ENCODE assay signal across 15 cellular contexts in the genomic region with DNA sequence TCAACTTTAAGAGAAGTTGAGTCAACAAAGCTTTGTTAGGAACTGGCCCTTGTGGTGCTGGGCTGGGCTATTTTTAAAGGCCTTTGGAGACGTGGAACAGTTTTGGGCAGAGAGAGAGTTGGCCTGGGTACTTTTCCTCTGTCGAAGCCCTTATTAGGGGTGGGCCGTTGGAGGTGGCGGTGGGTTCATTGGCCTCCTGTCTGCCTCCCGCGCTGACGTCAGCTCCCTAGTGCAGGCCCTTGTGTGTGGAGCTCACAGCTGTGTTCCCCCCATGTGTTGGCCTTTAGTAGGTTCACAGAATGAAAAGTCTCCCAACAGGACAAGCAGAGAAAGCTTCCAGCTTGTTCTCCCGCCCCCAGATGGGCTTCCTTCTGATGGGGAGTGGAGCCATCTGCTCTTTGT. TPM values are rescaled to one million over a fixed set of nuclear protein-coding genes. Genes with fewer than 3 reads are reported as not detected.
DNase-seq lines count a peak whose midpoint lies in the region; ATAC-seq and TF ChIP-seq lines count a peak whose summit lies in the region.
"Had no signal": no experiment of that assay in that cellular context is flagged by ENCODE, and none has a peak within 500 bp of the region (broad histone marks: within the 10 kb centered on the region; RNA-seq: fewer than 3 reads in every experiment).

No MANE protein-coding gene starts in this region.

- H3K36me3 Mint-ChIP-seq in WTC11: no peaks in the 10 kb centered on the region
- H3K36me3 Mint-ChIP-seq in activated T-helper 1 cell treated with anti-CD3 and anti-CD28 coated beads, Interleukin-12 subunit alpha, Interleukin-12 subunit beta, Interleukin-2, Interleukin-4 antibody, amounts not matched to agents 30 ng/mL and 10 ng/mL and 1 ng/mL, durations not matched to agents 14 hours and 24 hours and 36 hours (ENCODE audit: low read depth): no peaks in the 10 kb centered on the region

- peaks cover 9% of the 10 kb centered on the region for H3K27me3 Mint-ChIP-seq in WTC11 (ENCODE audit: low read depth)
- H3K27me3 Mint-ChIP-seq in activated T-helper 1 cell treated with anti-CD3 and anti-CD28 coated beads, Interleukin-12 subunit alpha, Interleukin-12 subunit beta, Interleukin-2, Interleukin-4 antibody, amounts not matched to agents 30 ng/mL and 10 ng/mL and 1 ng/mL, durations not matched to agents 14 hours and 24 hours and 36 hours (ENCODE audit: insufficient read depth): peaks cover 28% of the 10 kb centered on the region

- intact Hi-C loops in right lobe of liver (cut with DNase I) (no loop called here), stomach (cut with DNase I; ENCODE audit: low total_unique reads) (no loop called here), upper lobe of right lung (cut with DNase I) (no loop called here)
- intact Hi-C loops in activated T-helper 1 cell treated with anti-CD3 and anti-CD28 coated beads, Interleukin-12 subunit alpha, Interleukin-12 subunit beta, Interleukin-2, Interleukin-4 antibody, amounts not matched to agents 30 ng/mL and 10 ng/mL and 1 ng/mL, durations not matched to agents 14 hours and 24 hours and 36 hours (cut with micrococcal nuclease): no loop called here

- no peak for TF ChIP-seq POLR2A in right lobe of liver (IDR thresholded peaks at IDR 0.05)
- no peak for TF ChIP-seq POLR2A in stomach (IDR thresholded peaks at IDR 0.05)

- peaks cover 18% of the 10 kb centered on the region for H3K4me1 Mint-ChIP-seq in WTC11
- H3K4me1 Mint-ChIP-seq in activated T-helper 1 cell treated with anti-CD3 and anti-CD28 coated beads, Interleukin-12 subunit alpha, Interleukin-12 subunit beta, Interleukin-2, Interleukin-4 antibody, amounts not matched to agents 30 ng/mL and 10 ng/mL and 1 ng/mL, durations not matched to agents 14 hours and 24 hours and 36 hours (ENCODE audit: low read depth): no peaks in the 10 kb centered on the region

- TF ChIP-seq CTCF in WTC11 (IDR thresholded peaks at IDR 0.05) (no peak), right lobe of liver (IDR thresholded peaks at IDR 0.05) (no peak), stomach (IDR thresholded peaks at IDR 0.05) (no peak), upper lobe of right lung (IDR thresholded peaks at IDR 0.05) (no peak)

- no peak for TF ChIP-seq EP300 in stomach (IDR thresholded peaks at IDR 0.05)

- H3K4me1 ChIP-seq in right lobe of liver (no peaks in the 10 kb centered on the region), stomach (peaks cover 20 to 51% (median 29%) of the 10 kb centered on the region in 4 donors), upper lobe of right lung (peaks cover 7% of the 10 kb centered on the region)

- 0 out of 2 replicates have a peak overlapping the region, but pooled peaks have one; percentile 44 for H3K27ac Mint-ChIP-seq in WTC11
- no peak overlapping the region for H3K27ac Mint-ChIP-seq in activated T-helper 1 cell treated with anti-CD3 and anti-CD28 coated beads, Interleukin-12 subunit alpha, Interleukin-12 subunit beta, Interleukin-2, Interleukin-4 antibody, amounts not matched to agents 30 ng/mL and 10 ng/mL and 1 ng/mL, durations not matched to agents 14 hours and 24 hours and 36 hours

- CTCF ChIA-PET in WTC11 (lab: Charles Lee): interaction anchor here (2.8 kb wide), 1 partner anchor 61 kb away, joined by 14 read pairs; no protein-coding TSS in a partner anchor

- WGBS in right lobe of liver (ENCODE audit: insufficient coverage, low coverage, low lambda C conversion rate, missing lambda C conversion rate): 58% methylated on average over 2 of the region's 8 CpGs
- WGBS in stomach, 5 donors: 47 to 72% (median 62%) methylated on average over 8 of the region's 8 CpGs

- H3K27me3 ChIP-seq in right lobe of liver: no peaks in the 10 kb centered on the region
- peaks cover 0 to 31% (median 13%) of the 10 kb centered on the region in 3 donors for H3K27me3 ChIP-seq in stomach
- H3K27me3 ChIP-seq in upper lobe of right lung: no peaks in the 10 kb centered on the region

- H3K4me3 Mint-ChIP-seq in WTC11: peak overlapping the region; percentile 24; the same call in 1 of the 2 replicates
- H3K4me3 Mint-ChIP-seq in activated T-helper 1 cell treated with anti-CD3 and anti-CD28 coated beads, Interleukin-12 subunit alpha, Interleukin-12 subunit beta, Interleukin-2, Interleukin-4 antibody, amounts not matched to agents 30 ng/mL and 10 ng/mL and 1 ng/mL, durations not matched to agents 14 hours and 24 hours and 36 hours: no peak overlapping the region

- ATAC-seq in WTC11 (no peak), right lobe of liver (peak in 3 of 4 donors; percentile 1 to 23 (median 16)), upper lobe of right lung (no peak)

- H3K27ac ChIP-seq in right lobe of liver: no peak overlapping the region
- peak overlapping the region in 4 of 5 donors; percentile 56 to 91 (median 83) for H3K27ac ChIP-seq in stomach
- H3K27ac ChIP-seq in upper lobe of right lung: no peak overlapping the region
- H3K27ac ChIP-seq: 22Rv1, KMS-11 had no signal

- H3K9me3 ChIP-seq in right lobe of liver: no peaks in the 10 kb centered on the region
- no peaks in the 10 kb centered on the region for H3K9me3 ChIP-seq in stomach
- no peaks in the 10 kb centered on the region for H3K9me3 ChIP-seq in upper lobe of right lung

- POLR2A ChIA-PET in WTC11 (lab: Charles Lee): interaction anchor here (1.2 kb wide), 1 partner anchor 45 kb away, joined by 3 read pairs; no protein-coding TSS in a partner anchor

- H3K9me3 Mint-ChIP-seq in WTC11: no peaks in the 10 kb centered on the region
- H3K9me3 Mint-ChIP-seq in activated T-helper 1 cell treated with anti-CD3 and anti-CD28 coated beads, Interleukin-12 subunit alpha, Interleukin-12 subunit beta, Interleukin-2, Interleukin-4 antibody, amounts not matched to agents 30 ng/mL and 10 ng/mL and 1 ng/mL, durations not matched to agents 14 hours and 24 hours and 36 hours: no peaks in the 10 kb centered on the region

- no peaks in the 10 kb centered on the region for H3K36me3 ChIP-seq in right lobe of liver
- no peaks in the 10 kb centered on the region for H3K36me3 ChIP-seq in stomach
- H3K36me3 ChIP-seq in upper lobe of right lung: no peaks in the 10 kb centered on the region

- DNase-seq in DMS 273 (lab: John Stamatoyannopoulos, UW; ENCODE audit: unreplicated experiment): peak; percentile 57
- no peak for DNase-seq in DMS 273 treated with DMSO at 0.1 percent for 48 hours (lab: John Stamatoyannopoulos, UW)
- no peak for DNase-seq in WTC11 (ENCODE audit: low spot score)
- DNase-seq in right lobe of liver: no peak
- DNase-seq in stomach: no peak
- no peak for DNase-seq in activated T-helper 1 cell treated with anti-CD3 and anti-CD28 coated beads, Interleukin-12 subunit alpha, Interleukin-12 subunit beta, Interleukin-2, Interleukin-4 antibody, amounts not matched to agents 30 ng/mL and 10 ng/mL and 1 ng/mL, durations not matched to agents 14 hours and 24 hours and 36 hours (ENCODE audit: low spot score)
- DNase-seq in NCI-H1092 treated with DMSO at 0.1 percent for 48 hours (lab: John Stamatoyannopoulos, UW): no peak
- DNase-seq in upper lobe of right lung: no peak
- DNase-seq: amniotic stem cell; GF-D8; NCI-H146; posterior cingulate gyrus; stimulated activated CD4-positive, alpha-beta T cell treated with anti-CD3 and anti-CD28 coated beads, Interleukin-2, amount 100 ng/mL, for 24 hours had no signal

- H3K4me3 ChIP-seq in right lobe of liver (no peak overlapping the region), stomach (no peak overlapping the region), upper lobe of right lung (no peak overlapping the region)

TF ChIP-seq in WTC11, 78 proteins besides CTCF, POLR2A, EP300 and RAD21 (continues in another document):
- no peak for TF ChIP-seq GABPB1 (CRISPR knock-in tag; IDR thresholded peaks at IDR 0.05)
- TF ChIP-seq, protein P1, sequence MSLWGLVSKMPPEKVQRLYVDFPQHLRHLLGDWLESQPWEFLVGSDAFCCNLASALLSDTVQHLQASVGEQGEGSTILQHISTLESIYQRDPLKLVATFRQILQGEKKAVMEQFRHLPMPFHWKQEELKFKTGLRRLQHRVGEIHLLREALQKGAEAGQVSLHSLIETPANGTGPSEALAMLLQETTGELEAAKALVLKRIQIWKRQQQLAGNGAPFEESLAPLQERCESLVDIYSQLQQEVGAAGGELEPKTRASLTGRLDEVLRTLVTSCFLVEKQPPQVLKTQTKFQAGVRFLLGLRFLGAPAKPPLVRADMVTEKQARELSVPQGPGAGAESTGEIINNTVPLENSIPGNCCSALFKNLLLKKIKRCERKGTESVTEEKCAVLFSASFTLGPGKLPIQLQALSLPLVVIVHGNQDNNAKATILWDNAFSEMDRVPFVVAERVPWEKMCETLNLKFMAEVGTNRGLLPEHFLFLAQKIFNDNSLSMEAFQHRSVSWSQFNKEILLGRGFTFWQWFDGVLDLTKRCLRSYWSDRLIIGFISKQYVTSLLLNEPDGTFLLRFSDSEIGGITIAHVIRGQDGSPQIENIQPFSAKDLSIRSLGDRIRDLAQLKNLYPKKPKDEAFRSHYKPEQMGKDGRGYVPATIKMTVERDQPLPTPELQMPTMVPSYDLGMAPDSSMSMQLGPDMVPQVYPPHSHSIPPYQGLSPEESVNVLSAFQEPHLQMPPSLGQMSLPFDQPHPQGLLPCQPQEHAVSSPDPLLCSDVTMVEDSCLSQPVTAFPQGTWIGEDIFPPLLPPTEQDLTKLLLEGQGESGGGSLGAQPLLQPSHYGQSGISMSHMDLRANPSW (CRISPR knock-in tag; conservative IDR thresholded peaks at IDR 0.05; ENCODE audit: low read depth): no peak
- no peak for TF ChIP-seq MYBL2 (CRISPR knock-in tag; IDR thresholded peaks at IDR 0.05)
- TF ChIP-seq MLX (CRISPR knock-in tag; IDR thresholded peaks at IDR 0.05): no peak
- TF ChIP-seq JUN (CRISPR knock-in tag; IDR thresholded peaks at IDR 0.05): no peak
- TF ChIP-seq TP53 (CRISPR knock-in tag; IDR thresholded peaks at IDR 0.05): no peak
- TF ChIP-seq EMX1 (CRISPR knock-in tag; IDR thresholded peaks at IDR 0.05): no peak
- no peak for TF ChIP-seq ATF3 (CRISPR knock-in tag; conservative IDR thresholded peaks at IDR 0.05)

RNA-seq across cellular contexts. Expression of gene NCS1, which starts 2.7 kb away (rescaled TPM):
- total RNA-seq in WTC11 (2021) (31.8 to 32.6 TPM (median 32.4 TPM) in 3 replicates), right lobe of liver (1 to 10 TPM; 1.6 to 3.3 (median 2.8) TPM), stomach (10 to 100 TPM; 12.8 to 50.0 (median 16.7) TPM), upper lobe of right lung (5.7 TPM)
- 10 to 100 TPM in 1 of 3 donors, 1 to 10 TPM in 2; 3.2 to 26.0 (median 6.4) TPM for polyA plus RNA-seq in stomach
- 3.9 and 4.2 TPM in 2 replicates for total RNA-seq in activated T-helper 1 cell treated with anti-CD3 and anti-CD28 coated beads, Interleukin-12 subunit alpha, Interleukin-12 subunit beta, Interleukin-2, Interleukin-4 antibody, amounts not matched to agents 30 ng/mL and 10 ng/mL and 1 ng/mL, durations not matched to agents 14 hours and 24 hours and 36 hours

Comparison
In these comparisons a context has a peak if more than half of its experiments do, and no peak if none do; other contexts are left out.
1. ATAC-seq: peak in right lobe of liver (3 of 4); none in WTC11 (single experiment) and upper lobe of right lung (single experiment).
2. H3K27ac ChIP-seq: peak in stomach (4 of 5); none in right lobe of liver (0 of 3) and upper lobe of right lung (single experiment).